ENCODE assay signal across 1 cellular context in the genomic region with DNA sequence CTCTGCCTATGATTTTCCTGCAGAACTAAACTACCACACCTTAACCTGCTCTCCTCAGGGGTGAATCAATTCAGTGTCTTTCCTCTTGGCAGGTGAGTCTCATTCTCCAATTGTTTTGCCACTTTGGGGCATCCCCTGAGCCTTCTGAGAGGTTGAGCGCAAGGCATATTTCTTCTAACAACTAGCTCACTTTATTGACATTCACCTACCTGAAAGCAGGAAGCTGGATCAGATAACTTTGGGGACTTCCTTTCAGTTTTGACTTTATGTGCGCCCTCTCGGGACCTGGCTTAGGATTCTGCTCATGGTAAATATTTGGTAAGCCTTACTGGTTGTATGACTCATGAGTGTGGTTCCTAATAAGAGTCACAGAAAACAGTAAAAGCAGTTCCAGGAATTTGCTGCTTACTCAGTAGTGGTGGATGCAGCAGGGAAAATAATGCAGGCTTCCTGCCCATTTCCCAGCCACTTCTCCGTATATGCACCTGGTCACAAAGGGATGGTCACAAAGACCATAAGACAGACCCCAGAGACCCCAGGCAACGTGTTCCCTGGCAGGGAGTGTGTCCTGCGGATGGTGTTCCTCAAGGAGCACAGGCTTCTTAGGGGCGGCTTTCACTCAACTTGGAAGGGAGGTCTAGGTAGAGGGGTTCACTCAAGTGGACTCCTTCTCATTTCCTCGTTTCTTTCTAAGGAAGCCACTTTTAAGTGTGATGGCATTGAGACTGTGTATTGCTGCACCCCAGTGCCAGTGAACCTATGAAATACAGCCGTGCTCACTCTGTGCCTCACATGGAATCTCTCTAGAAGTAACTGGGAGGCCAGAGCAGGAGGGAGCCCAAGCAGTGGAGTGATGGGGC.
TF ChIP-seq lines count a peak whose summit lies in the region.

No MANE protein-coding gene starts in this region.

TF ChIP-seq in HepG2, 621 proteins besides CTCF, POLR2A, EP300 and RAD21 (continued from another document and continues in another):
- TF ChIP-seq, protein P1, sequence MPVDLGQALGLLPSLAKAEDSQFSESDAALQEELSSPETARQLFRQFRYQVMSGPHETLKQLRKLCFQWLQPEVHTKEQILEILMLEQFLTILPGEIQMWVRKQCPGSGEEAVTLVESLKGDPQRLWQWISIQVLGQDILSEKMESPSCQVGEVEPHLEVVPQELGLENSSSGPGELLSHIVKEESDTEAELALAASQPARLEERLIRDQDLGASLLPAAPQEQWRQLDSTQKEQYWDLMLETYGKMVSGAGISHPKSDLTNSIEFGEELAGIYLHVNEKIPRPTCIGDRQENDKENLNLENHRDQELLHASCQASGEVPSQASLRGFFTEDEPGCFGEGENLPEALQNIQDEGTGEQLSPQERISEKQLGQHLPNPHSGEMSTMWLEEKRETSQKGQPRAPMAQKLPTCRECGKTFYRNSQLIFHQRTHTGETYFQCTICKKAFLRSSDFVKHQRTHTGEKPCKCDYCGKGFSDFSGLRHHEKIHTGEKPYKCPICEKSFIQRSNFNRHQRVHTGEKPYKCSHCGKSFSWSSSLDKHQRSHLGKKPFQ (CRISPR knock-in tag; IDR thresholded peaks at IDR 0.05; ENCODE audit: insufficient replicate concordance): no peak
- TF ChIP-seq ZNF354B (CRISPR knock-in tag; IDR thresholded peaks at IDR 0.05) (no peak), FOXM1 (CRISPR knock-in tag; IDR thresholded peaks at IDR 0.05) (no peak), BRCA1 (CRISPR knock-in tag; IDR thresholded peaks at IDR 0.05) (no peak; the same call in 1 of the 2 replicates), ATF7 (IDR thresholded peaks at IDR 0.05) (no peak), ATF7 (CRISPR knock-in tag; IDR thresholded peaks at IDR 0.05) (no peak), EHMT2 (IDR thresholded peaks at IDR 0.05; ENCODE audit: borderline replicate concordance, low read depth, low read length) (no peak), RBM22 (optimal IDR thresholded peaks at IDR 0.05; ENCODE audit: low read length) (no peak), SOX6 (IDR thresholded peaks at IDR 0.05) (no peak), SOX6 (CRISPR knock-in tag; IDR thresholded peaks at IDR 0.05) (peak; percentile 86), ZNF768 (CRISPR knock-in tag; IDR thresholded peaks at IDR 0.05) (no peak), ZFY (CRISPR knock-in tag; IDR thresholded peaks at IDR 0.05) (no peak), ZNF605 (CRISPR knock-in tag; IDR thresholded peaks at IDR 0.05) (peak; percentile 61), MXI1 (IDR thresholded peaks at IDR 0.05; ENCODE audit: borderline replicate concordance, low read depth, low read length) (no peak), ZNF607 (CRISPR knock-in tag; IDR thresholded peaks at IDR 0.05; ENCODE audit: borderline replicate concordance) (no peak), NFATC3 (CRISPR knock-in tag; IDR thresholded peaks at IDR 0.05) (no peak), GPN1 (CRISPR knock-in tag; IDR thresholded peaks at IDR 0.05; ENCODE audit: borderline replicate concordance) (no peak), SP2 (CRISPR knock-in tag; IDR thresholded peaks at IDR 0.05) (no peak), JARID2 (CRISPR knock-in tag; IDR thresholded peaks at IDR 0.05; ENCODE audit: insufficient replicate concordance) (no peak), ZBTB8A (CRISPR knock-in tag; IDR thresholded peaks at IDR 0.05; ENCODE audit: borderline replicate concordance, low read depth) (no peak), ZNF749 (CRISPR knock-in tag; IDR thresholded peaks at IDR 0.05; ENCODE audit: borderline replicate concordance) (no peak), SIN3A (IDR thresholded peaks at IDR 0.05; ENCODE audit: borderline replicate concordance, low read depth, low read length) (peak; percentile 31; the same call in 1 of the 2 replicates), KMT2A (CRISPR knock-in tag; IDR thresholded peaks at IDR 0.05) (0 out of 2 replicates have a peak, but pooled peaks have one; percentile 19), ZNF891 (CRISPR knock-in tag; IDR thresholded peaks at IDR 0.05) (no peak), ARNTL (CRISPR knock-in tag; IDR thresholded peaks at IDR 0.05) (0 out of 2 replicates have a peak, but pooled peaks have one; percentile 31), ZNF615 (CRISPR knock-in tag; IDR thresholded peaks at IDR 0.05; ENCODE audit: borderline replicate concordance) (no peak), ZNF782 (CRISPR knock-in tag; IDR thresholded peaks at IDR 0.05; ENCODE audit: borderline replicate concordance) (0 out of 2 replicates have a peak, but pooled peaks have one; percentile 27), ELF1 (CRISPR knock-in tag; IDR thresholded peaks at IDR 0.05) (peak; percentile 75), SNAI1 (CRISPR knock-in tag; IDR thresholded peaks at IDR 0.05; ENCODE audit: borderline replicate concordance) (no peak)
- TF ChIP-seq, protein P2, sequence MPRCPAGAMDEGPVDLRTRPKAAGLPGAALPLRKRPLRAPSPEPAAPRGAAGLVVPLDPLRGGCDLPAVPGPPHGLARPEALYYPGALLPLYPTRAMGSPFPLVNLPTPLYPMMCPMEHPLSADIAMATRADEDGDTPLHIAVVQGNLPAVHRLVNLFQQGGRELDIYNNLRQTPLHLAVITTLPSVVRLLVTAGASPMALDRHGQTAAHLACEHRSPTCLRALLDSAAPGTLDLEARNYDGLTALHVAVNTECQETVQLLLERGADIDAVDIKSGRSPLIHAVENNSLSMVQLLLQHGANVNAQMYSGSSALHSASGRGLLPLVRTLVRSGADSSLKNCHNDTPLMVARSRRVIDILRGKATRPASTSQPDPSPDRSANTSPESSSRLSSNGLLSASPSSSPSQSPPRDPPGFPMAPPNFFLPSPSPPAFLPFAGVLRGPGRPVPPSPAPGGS (CRISPR knock-in tag; IDR thresholded peaks at IDR 0.05): 0 out of 2 replicates have a peak, but pooled peaks have one; percentile 26
- TF ChIP-seq, protein P3, sequence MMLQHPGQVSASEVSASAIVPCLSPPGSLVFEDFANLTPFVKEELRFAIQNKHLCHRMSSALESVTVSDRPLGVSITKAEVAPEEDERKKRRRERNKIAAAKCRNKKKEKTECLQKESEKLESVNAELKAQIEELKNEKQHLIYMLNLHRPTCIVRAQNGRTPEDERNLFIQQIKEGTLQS (CRISPR knock-in tag; IDR thresholded peaks at IDR 0.05): peak; percentile 78
- TF ChIP-seq, protein P4, sequence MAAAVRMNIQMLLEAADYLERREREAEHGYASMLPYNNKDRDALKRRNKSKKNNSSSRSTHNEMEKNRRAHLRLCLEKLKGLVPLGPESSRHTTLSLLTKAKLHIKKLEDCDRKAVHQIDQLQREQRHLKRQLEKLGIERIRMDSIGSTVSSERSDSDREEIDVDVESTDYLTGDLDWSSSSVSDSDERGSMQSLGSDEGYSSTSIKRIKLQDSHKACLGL (CRISPR knock-in tag; IDR thresholded peaks at IDR 0.05): no peak
- TF ChIP-seq, protein P5, sequence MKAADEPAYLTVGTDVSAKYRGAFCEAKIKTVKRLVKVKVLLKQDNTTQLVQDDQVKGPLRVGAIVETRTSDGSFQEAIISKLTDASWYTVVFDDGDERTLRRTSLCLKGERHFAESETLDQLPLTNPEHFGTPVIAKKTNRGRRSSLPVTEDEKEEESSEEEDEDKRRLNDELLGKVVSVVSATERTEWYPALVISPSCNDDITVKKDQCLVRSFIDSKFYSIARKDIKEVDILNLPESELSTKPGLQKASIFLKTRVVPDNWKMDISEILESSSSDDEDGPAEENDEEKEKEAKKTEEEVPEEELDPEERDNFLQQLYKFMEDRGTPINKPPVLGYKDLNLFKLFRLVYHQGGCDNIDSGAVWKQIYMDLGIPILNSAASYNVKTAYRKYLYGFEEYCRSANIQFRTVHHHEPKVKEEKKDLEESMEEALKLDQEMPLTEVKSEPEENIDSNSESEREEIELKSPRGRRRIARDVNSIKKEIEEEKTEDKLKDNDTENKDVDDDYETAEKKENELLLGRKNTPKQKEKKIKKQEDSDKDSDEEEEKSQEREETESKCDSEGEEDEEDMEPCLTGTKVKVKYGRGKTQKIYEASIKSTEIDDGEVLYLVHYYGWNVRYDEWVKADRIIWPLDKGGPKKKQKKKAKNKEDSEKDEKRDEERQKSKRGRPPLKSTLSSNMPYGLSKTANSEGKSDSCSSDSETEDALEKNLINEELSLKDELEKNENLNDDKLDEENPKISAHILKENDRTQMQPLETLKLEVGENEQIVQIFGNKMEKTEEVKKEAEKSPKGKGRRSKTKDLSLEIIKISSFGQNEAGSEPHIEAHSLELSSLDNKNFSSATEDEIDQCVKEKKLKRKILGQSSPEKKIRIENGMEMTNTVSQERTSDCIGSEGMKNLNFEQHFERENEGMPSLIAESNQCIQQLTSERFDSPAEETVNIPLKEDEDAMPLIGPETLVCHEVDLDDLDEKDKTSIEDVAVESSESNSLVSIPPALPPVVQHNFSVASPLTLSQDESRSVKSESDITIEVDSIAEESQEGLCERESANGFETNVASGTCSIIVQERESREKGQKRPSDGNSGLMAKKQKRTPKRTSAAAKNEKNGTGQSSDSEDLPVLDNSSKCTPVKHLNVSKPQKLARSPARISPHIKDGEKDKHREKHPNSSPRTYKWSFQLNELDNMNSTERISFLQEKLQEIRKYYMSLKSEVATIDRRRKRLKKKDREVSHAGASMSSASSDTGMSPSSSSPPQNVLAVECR (CRISPR knock-in tag; IDR thresholded peaks at IDR 0.05; ENCODE audit: borderline replicate concordance): peak; percentile 21; the same call in 1 of the 2 replicates
- TF ChIP-seq, protein P6, sequence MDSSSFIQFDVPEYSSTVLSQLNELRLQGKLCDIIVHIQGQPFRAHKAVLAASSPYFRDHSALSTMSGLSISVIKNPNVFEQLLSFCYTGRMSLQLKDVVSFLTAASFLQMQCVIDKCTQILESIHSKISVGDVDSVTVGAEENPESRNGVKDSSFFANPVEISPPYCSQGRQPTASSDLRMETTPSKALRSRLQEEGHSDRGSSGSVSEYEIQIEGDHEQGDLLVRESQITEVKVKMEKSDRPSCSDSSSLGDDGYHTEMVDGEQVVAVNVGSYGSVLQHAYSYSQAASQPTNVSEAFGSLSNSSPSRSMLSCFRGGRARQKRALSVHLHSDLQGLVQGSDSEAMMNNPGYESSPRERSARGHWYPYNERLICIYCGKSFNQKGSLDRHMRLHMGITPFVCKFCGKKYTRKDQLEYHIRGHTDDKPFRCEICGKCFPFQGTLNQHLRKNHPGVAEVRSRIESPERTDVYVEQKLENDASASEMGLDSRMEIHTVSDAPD (CRISPR knock-in tag; IDR thresholded peaks at IDR 0.05): peak; percentile 69; the same call in 1 of the 2 replicates
- TF ChIP-seq, protein P7, sequence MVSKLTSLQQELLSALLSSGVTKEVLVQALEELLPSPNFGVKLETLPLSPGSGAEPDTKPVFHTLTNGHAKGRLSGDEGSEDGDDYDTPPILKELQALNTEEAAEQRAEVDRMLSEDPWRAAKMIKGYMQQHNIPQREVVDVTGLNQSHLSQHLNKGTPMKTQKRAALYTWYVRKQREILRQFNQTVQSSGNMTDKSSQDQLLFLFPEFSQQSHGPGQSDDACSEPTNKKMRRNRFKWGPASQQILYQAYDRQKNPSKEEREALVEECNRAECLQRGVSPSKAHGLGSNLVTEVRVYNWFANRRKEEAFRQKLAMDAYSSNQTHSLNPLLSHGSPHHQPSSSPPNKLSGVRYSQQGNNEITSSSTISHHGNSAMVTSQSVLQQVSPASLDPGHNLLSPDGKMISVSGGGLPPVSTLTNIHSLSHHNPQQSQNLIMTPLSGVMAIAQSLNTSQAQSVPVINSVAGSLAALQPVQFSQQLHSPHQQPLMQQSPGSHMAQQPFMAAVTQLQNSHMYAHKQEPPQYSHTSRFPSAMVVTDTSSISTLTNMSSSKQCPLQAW (CRISPR knock-in tag; IDR thresholded peaks at IDR 0.05): peak; percentile 97
- TF ChIP-seq, protein P8, sequence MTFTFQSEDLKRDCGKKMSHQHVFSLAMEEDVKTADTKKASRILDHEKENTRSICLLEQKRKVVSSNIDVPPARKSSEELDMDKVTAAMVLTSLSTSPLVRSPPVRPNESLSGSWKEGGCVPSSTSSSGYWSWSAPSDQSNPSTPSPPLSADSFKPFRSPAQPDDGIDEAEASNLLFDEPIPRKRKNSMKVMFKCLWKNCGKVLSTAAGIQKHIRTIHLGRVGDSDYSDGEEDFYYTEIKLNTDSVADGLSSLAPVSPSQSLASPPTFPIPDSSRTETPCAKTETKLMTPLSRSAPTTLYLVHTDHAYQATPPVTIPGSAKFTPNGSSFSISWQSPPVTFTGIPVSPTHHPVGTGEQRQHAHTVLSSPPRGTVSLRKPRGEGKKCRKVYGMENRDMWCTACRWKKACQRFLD (CRISPR knock-in tag; IDR thresholded peaks at IDR 0.05; ENCODE audit: borderline replicate concordance): no peak
- TF ChIP-seq, protein P9, sequence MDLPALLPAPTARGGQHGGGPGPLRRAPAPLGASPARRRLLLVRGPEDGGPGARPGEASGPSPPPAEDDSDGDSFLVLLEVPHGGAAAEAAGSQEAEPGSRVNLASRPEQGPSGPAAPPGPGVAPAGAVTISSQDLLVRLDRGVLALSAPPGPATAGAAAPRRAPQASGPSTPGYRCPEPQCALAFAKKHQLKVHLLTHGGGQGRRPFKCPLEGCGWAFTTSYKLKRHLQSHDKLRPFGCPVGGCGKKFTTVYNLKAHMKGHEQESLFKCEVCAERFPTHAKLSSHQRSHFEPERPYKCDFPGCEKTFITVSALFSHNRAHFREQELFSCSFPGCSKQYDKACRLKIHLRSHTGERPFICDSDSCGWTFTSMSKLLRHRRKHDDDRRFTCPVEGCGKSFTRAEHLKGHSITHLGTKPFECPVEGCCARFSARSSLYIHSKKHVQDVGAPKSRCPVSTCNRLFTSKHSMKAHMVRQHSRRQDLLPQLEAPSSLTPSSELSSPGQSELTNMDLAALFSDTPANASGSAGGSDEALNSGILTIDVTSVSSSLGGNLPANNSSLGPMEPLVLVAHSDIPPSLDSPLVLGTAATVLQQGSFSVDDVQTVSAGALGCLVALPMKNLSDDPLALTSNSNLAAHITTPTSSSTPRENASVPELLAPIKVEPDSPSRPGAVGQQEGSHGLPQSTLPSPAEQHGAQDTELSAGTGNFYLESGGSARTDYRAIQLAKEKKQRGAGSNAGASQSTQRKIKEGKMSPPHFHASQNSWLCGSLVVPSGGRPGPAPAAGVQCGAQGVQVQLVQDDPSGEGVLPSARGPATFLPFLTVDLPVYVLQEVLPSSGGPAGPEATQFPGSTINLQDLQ (CRISPR knock-in tag; IDR thresholded peaks at IDR 0.05): no peak
- TF ChIP-seq, protein P10, sequence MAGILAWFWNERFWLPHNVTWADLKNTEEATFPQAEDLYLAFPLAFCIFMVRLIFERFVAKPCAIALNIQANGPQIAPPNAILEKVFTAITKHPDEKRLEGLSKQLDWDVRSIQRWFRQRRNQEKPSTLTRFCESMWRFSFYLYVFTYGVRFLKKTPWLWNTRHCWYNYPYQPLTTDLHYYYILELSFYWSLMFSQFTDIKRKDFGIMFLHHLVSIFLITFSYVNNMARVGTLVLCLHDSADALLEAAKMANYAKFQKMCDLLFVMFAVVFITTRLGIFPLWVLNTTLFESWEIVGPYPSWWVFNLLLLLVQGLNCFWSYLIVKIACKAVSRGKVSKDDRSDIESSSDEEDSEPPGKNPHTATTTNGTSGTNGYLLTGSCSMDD (CRISPR knock-in tag; IDR thresholded peaks at IDR 0.05): no peak
- TF ChIP-seq, protein P11, sequence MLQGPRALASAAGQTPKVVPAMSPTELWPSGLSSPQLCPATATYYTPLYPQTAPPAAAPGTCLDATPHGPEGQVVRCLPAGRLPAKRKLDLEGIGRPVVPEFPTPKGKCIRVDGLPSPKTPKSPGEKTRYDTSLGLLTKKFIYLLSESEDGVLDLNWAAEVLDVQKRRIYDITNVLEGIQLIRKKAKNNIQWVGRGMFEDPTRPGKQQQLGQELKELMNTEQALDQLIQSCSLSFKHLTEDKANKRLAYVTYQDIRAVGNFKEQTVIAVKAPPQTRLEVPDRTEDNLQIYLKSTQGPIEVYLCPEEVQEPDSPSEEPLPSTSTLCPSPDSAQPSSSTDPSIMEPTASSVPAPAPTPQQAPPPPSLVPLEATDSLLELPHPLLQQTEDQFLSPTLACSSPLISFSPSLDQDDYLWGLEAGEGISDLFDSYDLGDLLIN (CRISPR knock-in tag; IDR thresholded peaks at IDR 0.05; ENCODE audit: borderline replicate concordance): no peak
